ENCODE assay signal across 1 cellular context in the genomic region with DNA sequence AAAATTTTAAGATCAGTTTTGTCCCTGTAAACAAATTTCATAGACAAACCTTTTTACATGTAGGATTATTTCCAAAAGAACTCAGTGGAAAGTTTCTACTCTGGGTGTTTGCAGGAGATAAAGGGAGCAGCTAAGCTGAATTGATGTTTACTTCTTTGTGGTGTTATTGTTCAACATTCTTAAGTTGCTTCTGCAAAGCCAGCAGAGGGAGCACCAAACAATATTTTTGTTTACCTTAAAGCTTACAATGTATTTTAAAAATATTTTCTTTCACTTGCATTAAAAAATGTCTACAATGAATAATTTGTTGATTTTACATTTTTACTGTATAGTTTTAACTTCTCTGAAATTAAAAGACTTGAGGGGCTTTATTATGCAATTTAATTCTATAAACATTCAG.
TF ChIP-seq lines count a peak whose summit lies in the region.

No MANE protein-coding gene starts in this region.

TF ChIP-seq in K562, 482 proteins besides CTCF, POLR2A, EP300 and RAD21 (continued from another document):
- no peak for TF ChIP-seq ZNF57 (CRISPR knock-in tag; IDR thresholded peaks at IDR 0.05)
- TF ChIP-seq SIN3B (IDR thresholded peaks at IDR 0.05; ENCODE audit: low read depth): no peak
- TF ChIP-seq C11orf30 (IDR thresholded peaks at IDR 0.05; ENCODE audit: low read depth): peak; percentile 30; the same call in 1 of the 2 replicates
- no peak for TF ChIP-seq HMG20B (CRISPR knock-in tag; IDR thresholded peaks at IDR 0.05)
- TF ChIP-seq CBX8 (IDR thresholded peaks at IDR 0.05; ENCODE audit: borderline replicate concordance, extremely low read depth, low read depth, low read length, poor library complexity, severe bottlenecking): no peak
- TF ChIP-seq HDGF (IDR thresholded peaks at IDR 0.05): no peak
- no peak for TF ChIP-seq ETV5 (CRISPR knock-in tag; IDR thresholded peaks at IDR 0.05; ENCODE audit: low read depth)
- TF ChIP-seq MEIS2 (IDR thresholded peaks at IDR 0.05; ENCODE audit: partially characterized antibody): no peak
- no peak for TF ChIP-seq CSDE1 (IDR thresholded peaks at IDR 0.05)
- TF ChIP-seq NELFE (IDR thresholded peaks at IDR 0.05; ENCODE audit: insufficient read depth, insufficient read length): no peak
- 0 out of 2 replicates have a peak, but pooled peaks have one; percentile 21 for TF ChIP-seq NFATC3 (IDR thresholded peaks at IDR 0.05)
- 0 out of 2 replicates have a peak, but pooled peaks have one; percentile 20 for TF ChIP-seq MYC (IDR thresholded peaks at IDR 0.05; ENCODE audit: low read depth, low read length)
- TF ChIP-seq MYC (CRISPR knock-in tag; IDR thresholded peaks at IDR 0.05; ENCODE audit: borderline replicate concordance, low read depth): no peak
- TF ChIP-seq ARID1B (IDR thresholded peaks at IDR 0.05): 0 out of 2 replicates have a peak, but pooled peaks have one; percentile 7
- TF ChIP-seq ZNF41 (CRISPR knock-in tag; conservative IDR thresholded peaks at IDR 0.05): no peak
- TF ChIP-seq FOXK2 (conservative IDR thresholded peaks at IDR 0.05 in 1 of 2, IDR thresholded peaks at IDR 0.05 in 1 of 2; ENCODE audit: low read depth in 2 of 2): peak; percentile 59 to 79; a peak in 3 of 4 replicates
- TF ChIP-seq SOX6 (IDR thresholded peaks at IDR 0.05): peak; percentile 48; the same call in 1 of the 2 replicates
- 0 out of 2 replicates have a peak, but pooled peaks have one; percentile 15 for TF ChIP-seq SMC3 (conservative IDR thresholded peaks at IDR 0.05; ENCODE audit: insufficient read depth, low read depth, low read length)
- TF ChIP-seq KAT7 (CRISPR knock-in tag; IDR thresholded peaks at IDR 0.05; ENCODE audit: borderline replicate concordance): no peak
- no peak for TF ChIP-seq GABPA (tag; conservative IDR thresholded peaks at IDR 0.05; ENCODE audit: low read depth)
- no peak for TF ChIP-seq ADNP (tag; IDR thresholded peaks at IDR 0.05)
- TF ChIP-seq SETDB1 (IDR thresholded peaks at IDR 0.05; ENCODE audit: low read length): no peak
- TF ChIP-seq HNRNPUL1 (IDR thresholded peaks at IDR 0.05; ENCODE audit: low read length): no peak
